12 cellular contexts compared by ENCODE assay signal in the genomic region with DNA sequence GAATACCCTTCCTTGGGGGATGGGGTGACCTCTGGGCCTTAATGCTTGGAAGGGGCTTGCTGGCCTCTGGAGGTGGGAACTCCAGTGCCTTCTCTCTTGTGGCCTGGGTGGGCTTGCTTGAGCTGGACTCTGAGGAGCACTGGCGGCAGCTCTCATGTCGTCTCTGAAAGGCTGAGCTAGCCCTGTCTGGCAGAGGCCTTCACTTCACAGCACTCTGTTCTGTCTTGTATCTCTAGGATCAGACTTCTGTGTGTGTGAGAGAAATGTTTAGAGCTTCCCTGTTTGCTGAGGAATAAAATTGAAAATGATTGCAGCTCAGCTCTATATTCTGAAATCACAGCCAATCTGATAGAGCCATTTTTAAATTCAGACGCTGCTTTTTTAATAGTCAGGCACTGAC.
"Had no signal": no experiment of that assay in that cellular context is flagged by ENCODE, and none has a peak within 500 bp of the region (broad histone marks: within the 10 kb centered on the region; RNA-seq: fewer than 3 reads in every experiment).

No MANE protein-coding gene starts in this region.

- H3K4me3 Mint-ChIP-seq: activated naive CD4-positive, alpha-beta T cell treated with anti-CD3 and anti-CD28 coated beads, Interleukin-2, amount 10 ng/mL, durations not matched to agents 7 days and 5 days; activated T-cell treated with anti-CD3 and anti-CD28 coated beads, Interleukin-2, amount 50 U/mL, for 24 hours; neural crest cell; stimulated activated effector memory CD8-positive, alpha-beta T cell treated with anti-CD3 and anti-CD28 coated beads, Interleukin-12 subunit alpha, Interleukin-12 subunit beta, amount 100 ng/mL, for 72 hours had no signal

- H3K36me3 Mint-ChIP-seq: activated naive CD4-positive, alpha-beta T cell treated with anti-CD3 and anti-CD28 coated beads, Interleukin-2, amount 10 ng/mL, durations not matched to agents 7 days and 5 days; stimulated activated effector memory CD8-positive, alpha-beta T cell treated with anti-CD3 and anti-CD28 coated beads, Interleukin-12 subunit alpha, Interleukin-12 subunit beta, amount 100 ng/mL, for 72 hours had no signal

- DNase-seq: activated CD4-positive, alpha-beta T cell treated with anti-CD3 and anti-CD28 coated beads, Interleukin-2, amount 50 U/mL, for 48 hours; activated naive CD4-positive, alpha-beta T cell treated with anti-CD3 and anti-CD28 coated beads, Interleukin-2, amount 10 ng/mL, durations not matched to agents 7 days and 5 days; activated T-cell treated with anti-CD3 and anti-CD28 coated beads, Interleukin-2, amount 50 U/mL, for 24 hours; cortex of kidney; effector CD8-positive, alpha-beta T cell; foreskin fibroblast; T-helper 1 cell; T1000; WERI-Rb-1 had no signal

- H3K4me1 Mint-ChIP-seq: activated naive CD4-positive, alpha-beta T cell treated with anti-CD3 and anti-CD28 coated beads, Interleukin-2, amount 10 ng/mL, durations not matched to agents 7 days and 5 days had no signal

- H3K4me1 ChIP-seq: vagina had no signal

- H3K9me3 Mint-ChIP-seq: activated naive CD4-positive, alpha-beta T cell treated with anti-CD3 and anti-CD28 coated beads, Interleukin-2, amount 10 ng/mL, durations not matched to agents 7 days and 5 days; activated T-cell treated with anti-CD3 and anti-CD28 coated beads, Interleukin-2, amount 50 U/mL, for 24 hours; neural crest cell; stimulated activated effector memory CD8-positive, alpha-beta T cell treated with anti-CD3 and anti-CD28 coated beads, Interleukin-12 subunit alpha, Interleukin-12 subunit beta, amount 100 ng/mL, for 72 hours had no signal

- H3K27ac ChIP-seq: vagina, WERI-Rb-1 had no signal

- H3K36me3 ChIP-seq: vagina, WERI-Rb-1 had no signal

- H3K27me3 ChIP-seq: vagina had no signal

- H3K27ac Mint-ChIP-seq: activated naive CD4-positive, alpha-beta T cell treated with anti-CD3 and anti-CD28 coated beads, Interleukin-2, amount 10 ng/mL, durations not matched to agents 7 days and 5 days; activated T-cell treated with anti-CD3 and anti-CD28 coated beads, Interleukin-2, amount 50 U/mL, for 24 hours; stimulated activated effector memory CD8-positive, alpha-beta T cell treated with anti-CD3 and anti-CD28 coated beads, Interleukin-12 subunit alpha, Interleukin-12 subunit beta, amount 100 ng/mL, for 72 hours had no signal

- ATAC-seq: stimulated activated effector memory CD8-positive, alpha-beta T cell treated with anti-CD3 and anti-CD28 coated beads, Interleukin-12 subunit alpha, Interleukin-12 subunit beta, amount 100 ng/mL, for 72 hours had no signal

- H3K4me3 ChIP-seq: vagina had no signal

- H3K9me3 ChIP-seq: vagina had no signal
